In genomic region chr13:38167164-38167822, GRCh38 we compare ENCODE assay signal across 11 cellular contexts.
DNase-seq lines count a peak whose midpoint lies in the region; ATAC-seq and TF ChIP-seq lines count a peak whose summit lies in the region.
"Had no signal": no experiment of that assay in that cellular context is flagged by ENCODE, and none has a peak within 500 bp of the region (broad histone marks: within the 10 kb centered on the region; RNA-seq: fewer than 3 reads in every experiment).

No MANE protein-coding gene starts in this region.

- H3K36me3 ChIP-seq in OCI-LY7 (ENCODE audit: insufficient read depth, low read length) = no peaks in the 10 kb centered on the region
- no peaks in the 10 kb centered on the region for H3K36me3 ChIP-seq in BE2C

- CTCF ChIA-PET in OCI-LY7 (lab: Charles Lee; ENCODE audit: unreplicated experiment) = no interaction called here

- peak; percentile 72 for DNase-seq in MV-4-11 (lab: John Stamatoyannopoulos, UW)
- no peak for DNase-seq in retina
- DNase-seq in HuH-7 (ENCODE audit: low spot score) = no peak
- DNase-seq in OCI-LY7 (ENCODE audit: low spot score) = no peak
- no peak for DNase-seq in BE2C
- DNase-seq: CD4-positive, alpha-beta T cell; effector memory CD4-positive, alpha-beta T cell; hippocampal formation had no signal

- no peaks in the 10 kb centered on the region for H3K79me2 ChIP-seq in OCI-LY7 (ENCODE audit: insufficient read depth, low read depth, low read length)

- peak; percentile 96 for ATAC-seq in GM18508 (IDR thresholded peaks at IDR 0.05; ENCODE audit: insufficient read depth, unreplicated experiment)
- peak; percentile 96 for ATAC-seq in GM21381 (IDR thresholded peaks at IDR 0.05; ENCODE audit: unreplicated experiment)
- peak; percentile 95 for ATAC-seq in HG03060 (IDR thresholded peaks at IDR 0.05; ENCODE audit: low read depth, unreplicated experiment)

- no peak overlapping the region for H3K4me3 ChIP-seq in OCI-LY7 (ENCODE audit: low read depth, low read length, poor library complexity, severe bottlenecking)
- no peak overlapping the region for H3K4me3 ChIP-seq in BE2C (ENCODE audit: low read depth, low read length)

- no peaks in the 10 kb centered on the region for H3K9me3 ChIP-seq in OCI-LY7 (ENCODE audit: low read length)
- H3K9me3 ChIP-seq in BE2C = no peaks in the 10 kb centered on the region

- H2AFZ ChIP-seq in OCI-LY7 (ENCODE audit: low read length) = no peak overlapping the region

- no peaks in the 10 kb centered on the region for H3K27me3 ChIP-seq in BE2C

- no peak for TF ChIP-seq CTCF in OCI-LY7 (conservative IDR thresholded peaks at IDR 0.05; ENCODE audit: low read length)
- no peak for TF ChIP-seq CTCF in BE2C (IDR thresholded peaks at IDR 0.05; ENCODE audit: low read depth, low read length)

- no peak overlapping the region for H3K4me2 ChIP-seq in OCI-LY7 (ENCODE audit: low read length)

- BruUV-seq in OCI-LY7 (replicated peaks; lab: Mats Ljungman, UMichigan) = no TSS peak

- intact Hi-C loops in OCI-LY7 (cut with micrococcal nuclease; ENCODE audit: unreplicated experiment) = loop anchor here (1.0 kb wide), 1 partner anchor 182 kb away; the partner anchor contains the start of gene UFM1

- H3K27ac ChIP-seq in OCI-LY7 (ENCODE audit: low read depth, low read length, poor library complexity, severe bottlenecking) = no peak overlapping the region

- no peaks in the 10 kb centered on the region for H4K20me1 ChIP-seq in OCI-LY7 (ENCODE audit: insufficient read depth, low read length)

- no peaks in the 10 kb centered on the region for H3K9me2 ChIP-seq in OCI-LY7 (ENCODE audit: insufficient read depth, low read length)

- H3K4me1 ChIP-seq in OCI-LY7 (ENCODE audit: insufficient read depth, low read length, poor library complexity, severe bottlenecking) (no peaks in the 10 kb centered on the region), BE2C (no peaks in the 10 kb centered on the region)

- POLR2A ChIA-PET in OCI-LY7 (lab: Charles Lee) = interaction anchor here (0.6 kb wide), 2 partner anchors 27 to 195 kb away, joined by 3 read pairs; no protein-coding TSS in a partner anchor
